ENCODE assay signal across 19 cellular contexts in the genomic region with DNA sequence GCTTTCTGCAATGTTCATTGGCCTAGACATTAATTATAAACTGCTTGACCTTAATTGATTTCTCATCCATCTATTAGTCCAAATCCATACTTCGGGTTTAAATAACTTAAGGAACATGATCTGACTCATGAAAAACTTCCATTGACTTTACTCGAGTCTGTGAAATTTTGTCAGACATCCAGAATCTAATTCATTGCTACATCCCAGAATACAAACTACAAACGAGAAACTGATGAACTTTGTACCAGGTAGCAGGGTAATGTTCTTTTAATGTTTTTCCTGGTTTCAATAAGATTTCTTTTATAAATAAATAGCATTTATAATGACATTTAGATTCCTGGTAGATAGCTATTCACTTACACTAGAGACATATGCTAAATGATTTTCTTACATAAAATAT. TPM values are rescaled to one million over a fixed set of nuclear protein-coding genes. Genes with fewer than 3 reads are reported as not detected.
DNase-seq lines count a peak whose midpoint lies in the region; ATAC-seq and TF ChIP-seq lines count a peak whose summit lies in the region.
"Had no signal": no experiment of that assay in that cellular context is flagged by ENCODE, and none has a peak within 500 bp of the region (broad histone marks: within the 10 kb centered on the region; RNA-seq: fewer than 3 reads in every experiment).

No MANE protein-coding gene starts in this region.

- H3K4me1 ChIP-seq in SK-N-SH (ENCODE audit: control insufficient read depth in 1 of 2, insufficient read depth in 2 of 2, low read depth in 1 of 2, low read length in 1 of 2) (peaks cover 7 to 19% of the 10 kb centered on the region in 2 experiments; a peak in 3 of 4 replicates), smooth muscle cell (ENCODE audit: low read depth) (peaks cover 24% of the 10 kb centered on the region)
- H3K4me1 ChIP-seq: BE2C had no signal

- POLR2A ChIA-PET in SK-N-SH (lab: Yijun Ruan, JAX): no interaction called here

- no peak; the same call in 2 of the 3 replicates for ATAC-seq in SK-N-SH treated with all-trans-retinoic acid at 6 μM for 48 hours
- ATAC-seq: K562; stimulated activated naive CD8-positive, alpha-beta T cell treated with anti-CD3 and anti-CD28 coated beads, Interleukin-15, amount 100 ng/mL, for 72 hours had no signal

- peaks cover 12% of the 10 kb centered on the region for H3F3A ChIP-seq in SK-N-SH (replicated peaks; ENCODE audit: insufficient read depth)
- H3F3A ChIP-seq in smooth muscle cell (ENCODE audit: low read depth): peaks cover 9% of the 10 kb centered on the region

- H3K9ac ChIP-seq in SK-N-SH: peak overlapping the region; percentile 42; the same call in 1 of the 2 replicates
- H3K9ac ChIP-seq in smooth muscle cell (ENCODE audit: low read depth): no peak overlapping the region

- H2AFZ ChIP-seq in SK-N-SH (ENCODE audit: low read depth): peak overlapping the region; percentile 67; the same call in 1 of the 2 replicates
- no peak overlapping the region for H2AFZ ChIP-seq in smooth muscle cell (ENCODE audit: low read depth)

- no peak for TF ChIP-seq CTCF in SK-N-SH (IDR thresholded peaks at IDR 0.05)
- no peak for TF ChIP-seq CTCF in smooth muscle cell (IDR thresholded peaks at IDR 0.05; ENCODE audit: borderline replicate concordance, insufficient read depth, poor library complexity, severe bottlenecking)

- H3K27ac ChIP-seq in SK-N-SH (ENCODE audit: low read depth in 2 of 2, low read length in 1 of 2) (peak overlapping the region; percentile 79; a peak in 3 of 4 replicates), smooth muscle cell (ENCODE audit: low read depth) (no peak overlapping the region)
- H3K27ac ChIP-seq: 22Rv1, tibial nerve, WERI-Rb-1 had no signal

- H3K4me3 ChIP-seq in SK-N-SH (ENCODE audit: low read depth in 2 of 2, low read length in 1 of 2) (no peak overlapping the region), smooth muscle cell (no peak overlapping the region)
- H3K4me3 ChIP-seq: K562, tibial nerve had no signal

- H3K27me3 ChIP-seq in SK-N-SH (ENCODE audit: insufficient read depth): no peaks in the 10 kb centered on the region
- no peaks in the 10 kb centered on the region for H3K27me3 ChIP-seq in smooth muscle cell (ENCODE audit: low read depth)
- H3K27me3 ChIP-seq: BE2C, tibial nerve had no signal

- no peak overlapping the region for H3K4me2 ChIP-seq in SK-N-SH
- H3K4me2 ChIP-seq in smooth muscle cell: peak overlapping the region; percentile 73

- no peaks in the 10 kb centered on the region for H3K79me2 ChIP-seq in SK-N-SH (ENCODE audit: insufficient read depth)
- no peaks in the 10 kb centered on the region for H3K79me2 ChIP-seq in smooth muscle cell (ENCODE audit: low read depth)

- no peaks in the 10 kb centered on the region for H4K20me1 ChIP-seq in SK-N-SH (ENCODE audit: insufficient read depth)
- no peaks in the 10 kb centered on the region for H4K20me1 ChIP-seq in smooth muscle cell (ENCODE audit: low read depth)

- H3K36me3 ChIP-seq in SK-N-SH (replicated peaks in 1 of 2; ENCODE audit: control insufficient read depth in 1 of 2, insufficient read depth in 2 of 2, low read length in 1 of 2) (peaks cover 0 to 3% of the 10 kb centered on the region in 2 experiments), smooth muscle cell (ENCODE audit: low read depth) (no peaks in the 10 kb centered on the region)
- H3K36me3 ChIP-seq: BE2C, tibial nerve, WERI-Rb-1 had no signal

- 35% methylated on average over 3 of the region's 3 CpGs for WGBS in SK-N-SH (ENCODE audit: low lambda C conversion rate)
- WGBS in smooth muscle cell (ENCODE audit: low lambda C conversion rate): 81% methylated on average over 3 of the region's 3 CpGs

- DNase-seq in SK-N-SH: no peak
- DNase-seq in astrocyte of the hippocampus (ENCODE audit: low read depth, low spot score): peak; percentile 16
- peak; percentile 16 for DNase-seq in kidney tubule cell (ENCODE audit: low spot score)
- DNase-seq in smooth muscle cell (lab: John Stamatoyannopoulos, UW; ENCODE audit: unreplicated experiment): no peak
- DNase-seq in Kasumi-1 (lab: John Stamatoyannopoulos, UW): no peak
- DNase-seq in NCI-H774 (lab: John Stamatoyannopoulos, UW): no peak
- no peak for DNase-seq in C1 segment of cervical spinal cord (lab: John Stamatoyannopoulos, UW)
- DNase-seq: activated gamma-delta T cell treated with Interleukin-2 at 50 U/mL for 16 hours; BE2C; NCI-H1436 treated with DMSO at 0.1 percent for 48 hours; NCI-H524; occipital lobe; stimulated activated naive CD8-positive, alpha-beta T cell treated with anti-CD3 and anti-CD28 coated beads, Interleukin-15, amount 100 ng/mL, for 72 hours; T-helper 2 cell; WERI-Rb-1 had no signal

- TF ChIP-seq EP300 in SK-N-SH (IDR thresholded peaks at IDR 0.05; ENCODE audit: borderline replicate concordance in 1 of 2, low read depth in 1 of 2, low read length in 1 of 2): no peak

- no peak for TF ChIP-seq RAD21 in SK-N-SH (IDR thresholded peaks at IDR 0.05; ENCODE audit: low read length)

- H3K9me2 ChIP-seq in SK-N-SH: no peaks in the 10 kb centered on the region

- H3K9me3 ChIP-seq in SK-N-SH: no peaks in the 10 kb centered on the region
- no peaks in the 10 kb centered on the region for H3K9me3 ChIP-seq in smooth muscle cell (replicated peaks; ENCODE audit: low read depth)
- H3K9me3 ChIP-seq: BE2C, tibial nerve had no signal

- CTCF ChIA-PET in SK-N-SH (lab: Yijun Ruan, JAX): no interaction called here

TF ChIP-seq in SK-N-SH, 30 proteins besides CTCF, POLR2A, EP300 and RAD21 (continues in another document):
- TF ChIP-seq EZH2phosphoT487 (IDR thresholded peaks at IDR 0.05; ENCODE audit: borderline replicate concordance, low read depth) (no peak), USF2 (IDR thresholded peaks at IDR 0.05; ENCODE audit: borderline replicate concordance, low read depth, low read length) (no peak), FOSL2 (IDR thresholded peaks at IDR 0.05; ENCODE audit: borderline replicate concordance, low read depth) (no peak), CHD2 (IDR thresholded peaks at IDR 0.05; ENCODE audit: low read length, partially characterized antibody) (no peak), RCOR1 (IDR thresholded peaks at IDR 0.05; ENCODE audit: low read length) (no peak), JUND (IDR thresholded peaks at IDR 0.05) (no peak), PBX3 (IDR thresholded peaks at IDR 0.05) (no peak), MXI1 (IDR thresholded peaks at IDR 0.05; ENCODE audit: low read depth, low read length) (no peak), TEAD4 (IDR thresholded peaks at IDR 0.05; ENCODE audit: borderline replicate concordance, insufficient read depth) (no peak)

TF ChIP-seq in SK-N-SH treated with all-trans-retinoic acid at 6 μM for 48 hours, 23 proteins besides CTCF, POLR2A, EP300 and RAD21:
- TF ChIP-seq TCF4 (CRISPR knock-in tag; IDR thresholded peaks at IDR 0.05; ENCODE audit: borderline replicate concordance) (no peak), ZC3H10 (CRISPR knock-in tag; IDR thresholded peaks at IDR 0.05) (no peak), ZNF8 (CRISPR knock-in tag; IDR thresholded peaks at IDR 0.05) (no peak), ZNF70 (CRISPR knock-in tag; IDR thresholded peaks at IDR 0.05) (no peak), RARB (CRISPR knock-in tag; IDR thresholded peaks at IDR 0.05) (no peak)
- TF ChIP-seq, protein P1, sequence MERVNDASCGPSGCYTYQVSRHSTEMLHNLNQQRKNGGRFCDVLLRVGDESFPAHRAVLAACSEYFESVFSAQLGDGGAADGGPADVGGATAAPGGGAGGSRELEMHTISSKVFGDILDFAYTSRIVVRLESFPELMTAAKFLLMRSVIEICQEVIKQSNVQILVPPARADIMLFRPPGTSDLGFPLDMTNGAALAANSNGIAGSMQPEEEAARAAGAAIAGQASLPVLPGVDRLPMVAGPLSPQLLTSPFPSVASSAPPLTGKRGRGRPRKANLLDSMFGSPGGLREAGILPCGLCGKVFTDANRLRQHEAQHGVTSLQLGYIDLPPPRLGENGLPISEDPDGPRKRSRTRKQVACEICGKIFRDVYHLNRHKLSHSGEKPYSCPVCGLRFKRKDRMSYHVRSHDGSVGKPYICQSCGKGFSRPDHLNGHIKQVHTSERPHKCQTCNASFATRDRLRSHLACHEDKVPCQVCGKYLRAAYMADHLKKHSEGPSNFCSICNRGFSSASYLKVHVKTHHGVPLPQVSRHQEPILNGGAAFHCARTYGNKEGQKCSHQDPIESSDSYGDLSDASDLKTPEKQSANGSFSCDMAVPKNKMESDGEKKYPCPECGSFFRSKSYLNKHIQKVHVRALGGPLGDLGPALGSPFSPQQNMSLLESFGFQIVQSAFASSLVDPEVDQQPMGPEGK (CRISPR knock-in tag; IDR thresholded peaks at IDR 0.05; ENCODE audit: borderline replicate concordance): no peak
- TF ChIP-seq, protein P2, sequence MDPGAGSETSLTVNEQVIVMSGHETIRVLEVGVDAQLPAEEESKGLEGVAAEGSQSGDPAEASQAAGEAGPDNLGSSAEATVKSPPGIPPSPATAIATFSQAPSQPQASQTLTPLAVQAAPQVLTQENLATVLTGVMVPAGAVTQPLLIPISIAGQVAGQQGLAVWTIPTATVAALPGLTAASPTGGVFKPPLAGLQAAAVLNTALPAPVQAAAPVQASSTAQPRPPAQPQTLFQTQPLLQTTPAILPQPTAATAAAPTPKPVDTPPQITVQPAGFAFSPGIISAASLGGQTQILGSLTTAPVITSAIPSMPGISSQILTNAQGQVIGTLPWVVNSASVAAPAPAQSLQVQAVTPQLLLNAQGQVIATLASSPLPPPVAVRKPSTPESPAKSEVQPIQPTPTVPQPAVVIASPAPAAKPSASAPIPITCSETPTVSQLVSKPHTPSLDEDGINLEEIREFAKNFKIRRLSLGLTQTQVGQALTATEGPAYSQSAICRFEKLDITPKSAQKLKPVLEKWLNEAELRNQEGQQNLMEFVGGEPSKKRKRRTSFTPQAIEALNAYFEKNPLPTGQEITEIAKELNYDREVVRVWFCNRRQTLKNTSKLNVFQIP (CRISPR knock-in tag; IDR thresholded peaks at IDR 0.05; ENCODE audit: borderline replicate concordance, low read depth): no peak

RNA-seq across cellular contexts. Expression of gene IKZF2, which starts 36.0 kb away (rescaled TPM):
- polyA plus RNA-seq in SK-N-SH (2012; rRNA removed) (1.3 and 1.4 TPM in 2 replicates), smooth muscle cell (0.69 and 1.2 TPM in 2 replicates)
- polyA plus RNA-seq in SK-N-SH (2012; cell fraction: cytosol; rRNA removed): 0.94 and 1.2 TPM in 2 replicates
- 2.6 and 4.3 TPM in 2 replicates for polyA plus RNA-seq in SK-N-SH (2012; cell fraction: nucleus; rRNA removed)
- 12.5 and 16.5 TPM in 2 replicates for total RNA-seq in smooth muscle cell

Comparison
In these comparisons a context has a peak if more than half of its experiments do, and no peak if none do; other contexts are left out.
1. DNase-seq: peak in astrocyte of the hippocampus (single experiment) and kidney tubule cell (single experiment); none in SK-N-SH (single experiment), smooth muscle cell (single experiment), Kasumi-1 (0 of 2), NCI-H774 (single experiment) and C1 segment of cervical spinal cord (0 of 14).